Comparison of ENCODE assay signal across 9 cellular contexts in genomic region chr2:236507393-236508085, GRCh38.
DNase-seq lines count a peak whose midpoint lies in the region; ATAC-seq and TF ChIP-seq lines count a peak whose summit lies in the region.
"Had no signal": no experiment of that assay in that cellular context is flagged by ENCODE, and none has a peak within 500 bp of the region (broad histone marks: within the 10 kb centered on the region; RNA-seq: fewer than 3 reads in every experiment).

No MANE protein-coding gene starts in this region.

- peak overlapping the region; percentile 72 for H3K9ac ChIP-seq in HUES6 (ENCODE audit: low read length)

- H3K9me3 ChIP-seq in HUES6 (ENCODE audit: control insufficient read depth, insufficient read depth, low read depth, low read length) (no peaks in the 10 kb centered on the region), osteoblast (ENCODE audit: low read depth, low read length) (no peaks in the 10 kb centered on the region), thoracic aorta (no peaks in the 10 kb centered on the region)

- ATAC-seq in foreskin keratinocyte (peak; percentile 82), thoracic aorta (ENCODE audit: insufficient number of reproducible peaks, low FRiP score, low read depth) (no peak), HG03439 (IDR thresholded peaks at IDR 0.05; ENCODE audit: unreplicated experiment) (no peak)

- H3K27ac ChIP-seq in HUES6 (ENCODE audit: low read depth, low read length) (no peak overlapping the region), foreskin keratinocyte (no peak overlapping the region), osteoblast (ENCODE audit: low read depth, low read length) (no peak overlapping the region), thoracic aorta (no peak overlapping the region)
- H3K27ac ChIP-seq: HL-60 had no signal

- peaks cover 16% of the 10 kb centered on the region for H3K27me3 ChIP-seq in HUES6 (ENCODE audit: control insufficient read depth, insufficient read depth, low read length)
- no peaks in the 10 kb centered on the region for H3K27me3 ChIP-seq in foreskin keratinocyte
- H3K27me3 ChIP-seq in osteoblast (ENCODE audit: insufficient read depth, low read length), result peaks cover 39% of the 10 kb centered on the region
- H3K27me3 ChIP-seq in thoracic aorta (replicated peaks; ENCODE audit: insufficient read depth), result no peaks in the 10 kb centered on the region

- H3K4me2 ChIP-seq in osteoblast (ENCODE audit: insufficient read depth, low read length), result peak overlapping the region; percentile 65

- TF ChIP-seq CTCF in foreskin keratinocyte (conservative IDR thresholded peaks at IDR 0.05) (no peak), osteoblast (IDR thresholded peaks at IDR 0.05; ENCODE audit: extremely low read depth, low read depth, low read length) (no peak), thoracic aorta (IDR thresholded peaks at IDR 0.05) (no peak)

- no peaks in the 10 kb centered on the region for H4K20me1 ChIP-seq in osteoblast (ENCODE audit: insufficient read depth, low read length)

- no peaks in the 10 kb centered on the region for H3K36me3 ChIP-seq in HUES6 (ENCODE audit: control insufficient read depth, insufficient read depth, low read length)
- no peaks in the 10 kb centered on the region for H3K36me3 ChIP-seq in osteoblast (ENCODE audit: insufficient read depth, low read length)
- no peaks in the 10 kb centered on the region for H3K36me3 ChIP-seq in thoracic aorta

- H3K4me3 ChIP-seq in HUES6 (ENCODE audit: low read depth, low read length) (peak overlapping the region; percentile 69), osteoblast (ENCODE audit: insufficient read depth, low read length) (peak overlapping the region; percentile 47), thoracic aorta (peak overlapping the region; percentile 72)

- H3K4me1 ChIP-seq in HUES6 (ENCODE audit: control insufficient read depth, insufficient read depth, low read length), result peaks cover 5% of the 10 kb centered on the region; the same call in 1 of the 2 replicates
- H3K4me1 ChIP-seq in foreskin keratinocyte, result no peaks in the 10 kb centered on the region
- no peaks in the 10 kb centered on the region for H3K4me1 ChIP-seq in osteoblast (ENCODE audit: insufficient read depth, low read length)
- no peaks in the 10 kb centered on the region for H3K4me1 ChIP-seq in thoracic aorta (ENCODE audit: control insufficient read depth in 1 of 2, low read depth in 2 of 2)

- H2AFZ ChIP-seq in osteoblast (ENCODE audit: low read length), result peak overlapping the region; percentile 68

- DNase-seq in activated T-helper 1 cell treated with Interleukin-2 at 50 U/mL for 16 hours (ENCODE audit: low read depth) (peak; percentile 33), foreskin keratinocyte (peak in 1 of 2 donors; percentile 57), osteoblast (ENCODE audit: insufficient read length, low spot score, missing footprints) (no peak), thoracic aorta (ENCODE audit: low spot score) (no peak), RPMI8226 (no peak), GM19238 (ENCODE audit: insufficient read length, low spot score) (no peak)

- H3K79me2 ChIP-seq in osteoblast (ENCODE audit: insufficient read depth, low read length), result no peaks in the 10 kb centered on the region
